Comparison of ENCODE assay signal across 21 cellular contexts in genomic region chr12:93760275-93760875, GRCh38.
DNase-seq lines count a peak whose midpoint lies in the region; ATAC-seq, FAIRE-seq and TF ChIP-seq lines count a peak whose summit lies in the region.
"Had no signal": no experiment of that assay in that cellular context is flagged by ENCODE, and none has a peak within 500 bp of the region (broad histone marks: within the 10 kb centered on the region; RNA-seq: fewer than 3 reads in every experiment).

No MANE protein-coding gene starts in this region.

- POLR2A ChIA-PET in CD8-positive, alpha-beta memory T cell (lab: Charles Lee): no interaction called here
- POLR2A ChIA-PET in HEK293 (lab: Yijun Ruan, JAX): interaction anchor here (0.6 kb wide), 1 partner anchor 111 kb away, joined by 5 read pairs; no protein-coding TSS in a partner anchor
- POLR2A ChIA-PET in K562 (lab: Yijun Ruan, JAX): interaction anchor here (0.6 to 1.9 kb wide), 5 partner anchors 13 to 340 kb away, joined by 3 to 6 read pairs (median 3); no protein-coding TSS in a partner anchor

- H3K27ac ChIP-seq in CD8-positive, alpha-beta memory T cell (ENCODE audit: low read depth, low read length): peak overlapping the region; percentile 41
- H3K27ac ChIP-seq in HEK293 (ENCODE audit: extremely low read depth, low read depth, low read length) (no peak overlapping the region), K562 (ENCODE audit: extremely low read depth, low read depth, low read length) (peak overlapping the region; percentile 84; the same call in 1 of the 3 replicates), prostate gland (peak overlapping the region; percentile 1 to 64), neural progenitor cell (no peak overlapping the region)
- H3K27ac ChIP-seq: BLaER1 treated with 17β-estradiol and CSF1 and Interleukin-3, amounts not matched to agents 10 nM and 100 nM; KMS-11; Peyer's patch had no signal

- TF ChIP-seq CTCF in HEK293 (tag by site-specific recombination; IDR thresholded peaks at IDR 0.05) (no peak), K562 (IDR thresholded peaks at IDR 0.05 in 2 of 3, conservative IDR thresholded peaks at IDR 0.05 in 1 of 3; ENCODE audit: insufficient read depth in 2 of 3, low read depth in 1 of 3, low read length in 3 of 3) (no peak), prostate gland (IDR thresholded peaks at IDR 0.05) (no peak), neural progenitor cell (IDR thresholded peaks at IDR 0.05) (no peak)

- no peaks in the 10 kb centered on the region for H3K36me3 ChIP-seq in CD8-positive, alpha-beta memory T cell (ENCODE audit: insufficient read depth, low read length)
- H3K36me3 ChIP-seq in HEK293 (ENCODE audit: control insufficient read depth in 2 of 2, insufficient read depth in 1 of 2, low read length in 2 of 2) (no peaks in the 10 kb centered on the region), K562 (ENCODE audit: control insufficient read depth, insufficient read depth, low read length) (no peaks in the 10 kb centered on the region), prostate gland (no peaks in the 10 kb centered on the region), neural progenitor cell (no peaks in the 10 kb centered on the region)
- H3K36me3 ChIP-seq: BLaER1 treated with 17β-estradiol and CSF1 and Interleukin-3, amounts not matched to agents 10 nM and 100 nM; Peyer's patch had no signal

- H3K4me1 Mint-ChIP-seq in CD8-positive, alpha-beta memory T cell: peaks cover 2 to 15% (median 13%) of the 10 kb centered on the region in 3 donors
- peaks cover 24% of the 10 kb centered on the region for H3K4me1 Mint-ChIP-seq in neural progenitor cell

- H3K4me1 ChIP-seq in CD8-positive, alpha-beta memory T cell (ENCODE audit: insufficient read depth, low read length): peaks cover 8% of the 10 kb centered on the region
- H3K4me1 ChIP-seq in HEK293 (ENCODE audit: control insufficient read depth, insufficient read depth, low read length): no peaks in the 10 kb centered on the region; the same call in 1 of the 2 replicates
- H3K4me1 ChIP-seq in K562 (replicated peaks in 1 of 2; ENCODE audit: control insufficient read depth in 2 of 2, insufficient read depth in 2 of 2, low read length in 2 of 2): peaks cover 24 to 81% of the 10 kb centered on the region in 2 experiments
- H3K4me1 ChIP-seq in prostate gland (replicated peaks): no peaks in the 10 kb centered on the region
- H3K4me1 ChIP-seq in neural progenitor cell: peaks cover 5% of the 10 kb centered on the region

- no peaks in the 10 kb centered on the region for H3K9me3 Mint-ChIP-seq in CD8-positive, alpha-beta memory T cell
- H3K9me3 Mint-ChIP-seq in neural progenitor cell: peaks cover under 1% of the 10 kb centered on the region
- H3K9me3 Mint-ChIP-seq: CD8-positive, alpha-beta T cell had no signal

- H3K79me2 ChIP-seq in K562 (ENCODE audit: control insufficient read depth, insufficient read depth, low read length) (peaks cover 25% of the 10 kb centered on the region; the same call in 2 of the 3 replicates), neural progenitor cell (ENCODE audit: low read depth) (no peaks in the 10 kb centered on the region)

- WGBS in K562 (ENCODE audit: insufficient coverage, low coverage, missing lambda C conversion rate): 32% methylated on average over 3 of the region's 3 CpGs
- WGBS in prostate gland: 94% methylated on average over 3 of the region's 3 CpGs

- intact Hi-C loops in K562 (cut with micrococcal nuclease): loop anchor here (5.0 to 10.0 kb wide), 3 partner anchors 168 to 776 kb away; no protein-coding TSS in a partner anchor
- intact Hi-C loops in prostate gland (cut with DNase I): loop anchor here (10.0 kb wide), 1 partner anchor 214 kb away; no protein-coding TSS in a partner anchor

- TF ChIP-seq EP300 in K562 (IDR thresholded peaks at IDR 0.05; ENCODE audit: low read length): no peak

- H3F3A ChIP-seq in neural progenitor cell (ENCODE audit: low read depth): no peaks in the 10 kb centered on the region

- H3K9me3 ChIP-seq in CD8-positive, alpha-beta memory T cell (ENCODE audit: low read length): no peaks in the 10 kb centered on the region
- H3K9me3 ChIP-seq in HEK293 (ENCODE audit: control insufficient read depth, insufficient read depth, low read depth, low read length): no peaks in the 10 kb centered on the region
- no peaks in the 10 kb centered on the region for H3K9me3 ChIP-seq in K562 (replicated peaks; ENCODE audit: control insufficient read depth, insufficient read depth, low read depth, low read length)
- H3K9me3 ChIP-seq in prostate gland: no peaks in the 10 kb centered on the region
- no peaks in the 10 kb centered on the region for H3K9me3 ChIP-seq in neural progenitor cell (ENCODE audit: low read depth)
- H3K9me3 ChIP-seq: Peyer's patch had no signal

- BruUV-seq in K562 (replicated peaks; lab: Mats Ljungman, UMichigan): no TSS peak

- peak overlapping the region in 1 of 8 donors; percentile 57 for H3K27ac Mint-ChIP-seq in CD8-positive, alpha-beta memory T cell
- no peak overlapping the region for H3K27ac Mint-ChIP-seq in neural progenitor cell
- H3K27ac Mint-ChIP-seq: CD8-positive, alpha-beta T cell had no signal

- H4K20me1 ChIP-seq in K562 (replicated peaks; ENCODE audit: control insufficient read depth, insufficient read depth, low read length) (no peaks in the 10 kb centered on the region), neural progenitor cell (ENCODE audit: low read depth) (no peaks in the 10 kb centered on the region)
- H4K20me1 ChIP-seq: BLaER1 treated with 17β-estradiol and CSF1 and Interleukin-3, amounts not matched to agents 10 nM and 100 nM had no signal

- H3K36me3 Mint-ChIP-seq in CD8-positive, alpha-beta memory T cell: no peaks in the 10 kb centered on the region
- no peaks in the 10 kb centered on the region for H3K36me3 Mint-ChIP-seq in neural progenitor cell
- H3K36me3 Mint-ChIP-seq: CD8-positive, alpha-beta T cell had no signal

- no peak overlapping the region for H2AFZ ChIP-seq in K562 (ENCODE audit: low read depth, low read length)
- no peak overlapping the region for H2AFZ ChIP-seq in neural progenitor cell (replicated peaks)

- TF ChIP-seq POLR2A in K562 (conservative IDR thresholded peaks at IDR 0.05): no peak
- no peak for TF ChIP-seq POLR2A in prostate gland (IDR thresholded peaks at IDR 0.05)

- no peak for TF ChIP-seq RAD21 in K562 (CRISPR knock-in tag; conservative IDR thresholded peaks at IDR 0.05 in 1 of 2, IDR thresholded peaks at IDR 0.05 in 1 of 2)

- H3K4me3 Mint-ChIP-seq in CD8-positive, alpha-beta memory T cell: no peak overlapping the region
- no peak overlapping the region for H3K4me3 Mint-ChIP-seq in neural progenitor cell
- H3K4me3 Mint-ChIP-seq: CD8-positive, alpha-beta T cell had no signal

- no peaks in the 10 kb centered on the region for H3K27me3 Mint-ChIP-seq in CD8-positive, alpha-beta memory T cell
- H3K27me3 Mint-ChIP-seq in neural progenitor cell (ENCODE audit: insufficient read depth, low read depth): no peaks in the 10 kb centered on the region

- H3K9me1 ChIP-seq in K562 (ENCODE audit: control insufficient read depth, insufficient read depth, low read length): no peaks in the 10 kb centered on the region

- ATAC-seq in K562 (peak; percentile 6; the same call in 2 of the 3 replicates), GM19463 (IDR thresholded peaks at IDR 0.05; ENCODE audit: unreplicated experiment) (no peak)
- ATAC-seq: CD8-positive, alpha-beta T cell had no signal

- FAIRE-seq in K562 (lab: Jason Lieb, UNC): no peak
- FAIRE-seq: GM19239 had no signal

- CTCF ChIA-PET in CD8-positive, alpha-beta memory T cell (lab: Charles Lee): no interaction called here
- CTCF ChIA-PET in HEK293 (lab: Yijun Ruan, JAX) (interaction anchor here (1.8 kb wide), 1 partner anchor 19 kb away, joined by 4 read pairs; no protein-coding TSS in a partner anchor), K562 (lab: Yijun Ruan, JAX; ENCODE audit: low intra/inter-chr PET ratio) (no interaction called here)

- DNase-seq in CD8-positive, alpha-beta memory T cell: no peak
- no peak for DNase-seq in K562 (ENCODE audit: extremely low read depth in 1 of 4, low spot score in 3 of 4)
- DNase-seq in prostate gland (ENCODE audit: low spot score): no peak
- DNase-seq in 8988T: no peak
- DNase-seq in neural progenitor cell (ENCODE audit: low spot score): no peak
- DNase-seq: CD8-positive, alpha-beta T cell; DMS53; EL; GF-D8; H7; NCI-H1105; NCI-H2081; NCI-H2171; NCI-H345; NCI-H524; Peyer's patch had no signal

- in situ Hi-C loops in K562 (cut with MboI): loop anchor here (10.0 kb wide), 1 partner anchor 256 kb away; no protein-coding TSS in a partner anchor

- H3K4me2 ChIP-seq in K562 (ENCODE audit: insufficient read depth, low read length): no peak overlapping the region
- H3K4me2 ChIP-seq in neural progenitor cell: no peak overlapping the region
- H3K4me2 ChIP-seq: KMS-11 had no signal

- no peaks in the 10 kb centered on the region for H3K27me3 ChIP-seq in CD8-positive, alpha-beta memory T cell (ENCODE audit: insufficient read depth, low read length, poor library complexity, severe bottlenecking)
- H3K27me3 ChIP-seq in K562 (ENCODE audit: control insufficient read depth in 2 of 2, insufficient read depth in 2 of 2, low read length in 2 of 2) (no peaks in the 10 kb centered on the region), prostate gland (replicated peaks; ENCODE audit: insufficient read depth) (no peaks in the 10 kb centered on the region), neural progenitor cell (no peaks in the 10 kb centered on the region)
- H3K27me3 ChIP-seq: BLaER1 treated with 17β-estradiol and CSF1 and Interleukin-3, amounts not matched to agents 10 nM and 100 nM; Peyer's patch had no signal

- no peak overlapping the region for H3K4me3 ChIP-seq in CD8-positive, alpha-beta memory T cell (ENCODE audit: low read length)
- H3K4me3 ChIP-seq in HEK293 (ENCODE audit: low read depth, low read length) (no peak overlapping the region), K562 (no peak overlapping the region), prostate gland (no peak overlapping the region), neural progenitor cell (no peak overlapping the region)
- H3K4me3 ChIP-seq: BLaER1 treated with 17β-estradiol and CSF1 and Interleukin-3, amounts not matched to agents 10 nM and 100 nM; Peyer's patch had no signal

- H3K9ac ChIP-seq in K562 (ENCODE audit: insufficient read depth in 1 of 2, low read depth in 2 of 2, low read length in 2 of 2): no peak overlapping the region
- no peak overlapping the region for H3K9ac ChIP-seq in neural progenitor cell
- H3K9ac ChIP-seq: BLaER1 treated with 17β-estradiol and CSF1 and Interleukin-3, amounts not matched to agents 10 nM and 100 nM; KMS-11 had no signal

TF ChIP-seq in HEK293, 187 proteins besides CTCF, POLR2A, EP300 and RAD21 (continues in another document):
- TF ChIP-seq ZNF24 (tag by site-specific recombination; IDR thresholded peaks at IDR 0.05) (0 out of 2 replicates have a peak, but pooled peaks have one; percentile 44), ZNF132 (tag by site-specific recombination; IDR thresholded peaks at IDR 0.05; ENCODE audit: borderline replicate concordance) (no peak), ZNF391 (tag by site-specific recombination; IDR thresholded peaks at IDR 0.05; ENCODE audit: borderline replicate concordance, low read depth) (no peak)

TF ChIP-seq in K562, 482 proteins besides CTCF, POLR2A, EP300 and RAD21 (continues in another document):
- 0 out of 2 replicates have a peak, but pooled peaks have one; percentile 2 for TF ChIP-seq ADNP (tag; IDR thresholded peaks at IDR 0.05)
- no peak for TF ChIP-seq STAG1 (CRISPR knock-in tag; IDR thresholded peaks at IDR 0.05; ENCODE audit: borderline replicate concordance)
- no peak for TF ChIP-seq ZKSCAN1 (IDR thresholded peaks at IDR 0.05; ENCODE audit: low read depth, low read length)

Comparison
In these comparisons a context has a peak if more than half of its experiments do, and no peak if none do; other contexts are left out.
1. H3K27ac ChIP-seq: peak in CD8-positive, alpha-beta memory T cell (single experiment), K562 (single experiment) and prostate gland (2 of 2); none in HEK293 (single experiment) and neural progenitor cell (single experiment).